ENCODE assay signal across 9 cellular contexts in the genomic region with DNA sequence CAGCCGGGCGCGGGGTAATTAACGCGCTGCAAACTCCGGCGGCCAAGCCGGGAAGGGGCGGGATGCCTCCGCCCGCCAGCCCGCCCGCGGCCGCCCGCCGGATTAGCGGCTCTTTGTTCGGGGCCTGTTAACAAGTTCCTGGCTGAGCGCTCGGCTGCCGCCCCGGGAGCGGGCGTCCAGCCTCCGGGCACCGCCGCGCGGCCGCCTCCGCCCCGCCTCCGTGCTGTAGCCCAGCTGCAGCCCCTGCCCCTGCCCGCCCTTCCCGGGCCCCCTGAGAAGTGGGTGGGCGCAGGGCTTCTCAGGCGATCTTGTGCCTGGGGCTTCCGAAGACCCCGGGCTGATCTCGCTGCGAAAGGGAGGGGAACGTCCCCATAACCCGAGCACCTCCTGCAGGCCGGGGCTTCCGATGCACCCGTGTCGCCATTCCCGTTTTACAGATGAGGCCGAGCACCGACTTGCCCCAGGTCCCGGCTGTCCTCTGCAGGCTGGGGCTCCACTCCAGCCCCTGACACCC. TPM values are rescaled to one million over a fixed set of nuclear protein-coding genes. Genes with fewer than 3 reads are reported as not detected.
DNase-seq lines count a peak whose midpoint lies in the region; ATAC-seq and TF ChIP-seq lines count a peak whose summit lies in the region.
"Had no signal": no experiment of that assay in that cellular context is flagged by ENCODE, and none has a peak within 500 bp of the region (broad histone marks: within the 10 kb centered on the region; RNA-seq: fewer than 3 reads in every experiment).

No MANE protein-coding gene starts in this region.

- POLR2A ChIA-PET in CD4-positive, alpha-beta T cell (lab: Charles Lee), result no interaction called here

- H3K9me3 ChIP-seq in CD4-positive, alpha-beta T cell (ENCODE audit: control insufficient read depth, low read length), result no peaks in the 10 kb centered on the region
- H3K9me3 ChIP-seq in iPS-18c (ENCODE audit: control insufficient read depth, insufficient read depth, low read length) (peaks cover 2% of the 10 kb centered on the region), aorta (ENCODE audit: control insufficient read depth, low read length) (no peaks in the 10 kb centered on the region)
- H3K9me3 ChIP-seq: neutrophil had no signal

- TF ChIP-seq POLR2A in lower leg skin (IDR thresholded peaks at IDR 0.05), result no peak

- H3K27ac Mint-ChIP-seq in CD4-positive, alpha-beta T cell, result no peak overlapping the region
- no peak overlapping the region for H3K27ac Mint-ChIP-seq in activated naive CD8-positive, alpha-beta T cell

- DNase-seq in CD4-positive, alpha-beta T cell, result no peak
- peak; percentile 39 for DNase-seq in stimulated activated naive CD8-positive, alpha-beta T cell treated with anti-CD3 and anti-CD28 coated beads, Interleukin-15, Interleukin-2, amounts not matched to agents 100 U/mL and 50 U/mL, for 24 hours
- DNase-seq in aorta, result no peak
- no peak for DNase-seq in lower leg skin (ENCODE audit: low spot score in 2 of 2)

- no peaks in the 10 kb centered on the region for H3K9me3 Mint-ChIP-seq in CD4-positive, alpha-beta T cell
- no peaks in the 10 kb centered on the region for H3K9me3 Mint-ChIP-seq in activated naive CD8-positive, alpha-beta T cell (ENCODE audit: low read depth)

- intact Hi-C loops in CD4-positive, alpha-beta T cell (cut with DNase I, micrococcal nuclease), result no loop called here
- intact Hi-C loops in aorta (cut with DNase I) (no loop called here), lower leg skin (cut with DNase I; ENCODE audit: low total_unique reads) (no loop called here)

- H3K36me3 Mint-ChIP-seq in CD4-positive, alpha-beta T cell (ENCODE audit: low read depth), result no peaks in the 10 kb centered on the region
- no peaks in the 10 kb centered on the region for H3K36me3 Mint-ChIP-seq in activated naive CD8-positive, alpha-beta T cell

- TF ChIP-seq RAD21 in Ishikawa (IDR thresholded peaks at IDR 0.05; ENCODE audit: low read depth), result peak; percentile 21; the same call in 1 of the 2 replicates

- 0 to 1% methylated on average over 38 to 52 of the region's 52 CpGs for WGBS in aorta, 2 donors
- 2% methylated on average over 22 to 25 of the region's 52 CpGs for WGBS in lower leg skin, 2 donors

- H3K4me3 ChIP-seq in iPS-18c (ENCODE audit: insufficient read depth, low read depth, low read length) (peak overlapping the region; percentile 31; the same call in 1 of the 2 replicates), aorta (ENCODE audit: low read length in 2 of 2) (peak overlapping the region in 1 of 2 donors; percentile 22), lower leg skin (ENCODE audit: low read depth, poor library complexity, severe bottlenecking) (no peak overlapping the region)

- TF ChIP-seq EP300 in Ishikawa (IDR thresholded peaks at IDR 0.05; ENCODE audit: borderline replicate concordance), result no peak

- no peaks in the 10 kb centered on the region for H3K36me3 ChIP-seq in aorta (ENCODE audit: control insufficient read depth in 1 of 2, insufficient read depth in 2 of 2, low read length in 1 of 2)
- H3K36me3 ChIP-seq: neutrophil had no signal

- H3K27me3 Mint-ChIP-seq in CD4-positive, alpha-beta T cell, result peaks cover 84% of the 10 kb centered on the region
- H3K27me3 Mint-ChIP-seq in activated naive CD8-positive, alpha-beta T cell, result peaks cover 37% of the 10 kb centered on the region

- H3K4me3 Mint-ChIP-seq in CD4-positive, alpha-beta T cell, result peak overlapping the region; percentile 65
- H3K4me3 Mint-ChIP-seq in activated naive CD8-positive, alpha-beta T cell, result peak overlapping the region; percentile 75

- no peaks in the 10 kb centered on the region for H3K4me1 ChIP-seq in aorta (ENCODE audit: control insufficient read depth in 1 of 2, insufficient read depth in 2 of 2, low read length in 2 of 2)

- H3K27me3 ChIP-seq in CD4-positive, alpha-beta T cell (ENCODE audit: control insufficient read depth, insufficient read depth, low read length), result peaks cover 70% of the 10 kb centered on the region
- no peaks in the 10 kb centered on the region for H3K27me3 ChIP-seq in aorta (ENCODE audit: control insufficient read depth in 1 of 2, insufficient read depth in 2 of 2, low read length in 1 of 2)

- CTCF ChIA-PET in CD4-positive, alpha-beta T cell (lab: Charles Lee), result no interaction called here

- ATAC-seq in CD4-positive, alpha-beta T cell (ENCODE audit: poor library complexity), result peak; percentile 32
- ATAC-seq in GM19023 (IDR thresholded peaks at IDR 0.05; ENCODE audit: unreplicated experiment) (peak; percentile 12), aorta (ENCODE audit: low FRiP score) (no peak)
- peak; percentile 48 for ATAC-seq in stimulated activated naive CD8-positive, alpha-beta T cell treated with anti-CD3 and anti-CD28 coated beads, Interleukin-15, Interleukin-2, amounts not matched to agents 100 U/mL and 50 U/mL, for 24 hours

- TF ChIP-seq CTCF in CD4-positive, alpha-beta T cell (IDR thresholded peaks at IDR 0.05), result no peak
- TF ChIP-seq CTCF in lower leg skin (IDR thresholded peaks at IDR 0.05), result no peak

- H3K4me1 Mint-ChIP-seq in CD4-positive, alpha-beta T cell (ENCODE audit: low read depth), result peaks cover 12% of the 10 kb centered on the region
- peaks cover 10% of the 10 kb centered on the region for H3K4me1 Mint-ChIP-seq in activated naive CD8-positive, alpha-beta T cell (ENCODE audit: low read depth)

- no peak overlapping the region for H3K27ac ChIP-seq in CD4-positive, alpha-beta T cell (ENCODE audit: low read depth, low read length)
- H3K27ac ChIP-seq in aorta (ENCODE audit: low read depth in 1 of 2, low read length in 2 of 2), result no peak overlapping the region
- H3K27ac ChIP-seq: neutrophil had no signal

TF ChIP-seq in Ishikawa, 13 proteins besides CTCF, POLR2A, EP300 and RAD21:
- TF ChIP-seq YY1 (IDR thresholded peaks at IDR 0.05; ENCODE audit: low read depth) (no peak), ZBTB7A (IDR thresholded peaks at IDR 0.05; ENCODE audit: low read depth) (0 out of 2 replicates have a peak, but pooled peaks have one; percentile 43), CEBPB (IDR thresholded peaks at IDR 0.05) (no peak), EGR1 (IDR thresholded peaks at IDR 0.05) (no peak), CREB1 (IDR thresholded peaks at IDR 0.05; ENCODE audit: low read depth) (no peak)
- TF ChIP-seq, protein P1, sequence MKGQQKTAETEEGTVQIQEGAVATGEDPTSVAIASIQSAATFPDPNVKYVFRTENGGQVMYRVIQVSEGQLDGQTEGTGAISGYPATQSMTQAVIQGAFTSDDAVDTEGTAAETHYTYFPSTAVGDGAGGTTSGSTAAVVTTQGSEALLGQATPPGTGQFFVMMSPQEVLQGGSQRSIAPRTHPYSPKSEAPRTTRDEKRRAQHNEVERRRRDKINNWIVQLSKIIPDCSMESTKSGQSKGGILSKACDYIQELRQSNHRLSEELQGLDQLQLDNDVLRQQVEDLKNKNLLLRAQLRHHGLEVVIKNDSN (IDR thresholded peaks at IDR 0.05), result no peak

RNA-seq across cellular contexts. Expression of a gene that starts 7.6 kb away (rescaled TPM):
- total RNA-seq in CD4-positive, alpha-beta T cell, result not detected
- total RNA-seq in aorta (not detected), lower leg skin (under 1 TPM in 3 of 4 donors, not detected in 1; 0.13 to 0.25 (median 0.23) TPM)
- polyA plus RNA-seq in aorta, result not detected
